In the genomic region with DNA sequence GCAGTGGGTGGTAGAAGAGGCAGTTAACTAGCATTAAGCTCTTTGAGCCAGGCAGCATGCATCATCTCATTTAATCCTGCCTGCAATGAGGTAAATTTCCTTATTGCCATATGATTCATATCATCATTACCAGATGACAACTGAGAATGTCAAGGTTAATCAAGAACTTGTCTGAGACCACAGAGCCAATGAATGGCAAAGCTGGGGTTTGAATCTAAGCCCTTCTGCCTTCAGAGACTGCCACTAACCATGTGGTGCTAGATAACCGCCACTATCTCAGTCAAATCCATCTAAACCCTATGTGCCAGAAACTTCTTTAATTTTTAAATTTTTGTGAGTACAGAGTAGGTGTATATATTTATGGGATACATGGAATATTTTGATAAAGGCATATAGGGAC, we compare ENCODE assay signal across 18 cellular contexts.
DNase-seq lines count a peak whose midpoint lies in the region; ATAC-seq, FAIRE-seq and TF ChIP-seq lines count a peak whose summit lies in the region.
"Had no signal": no experiment of that assay in that cellular context is flagged by ENCODE, and none has a peak within 500 bp of the region (broad histone marks: within the 10 kb centered on the region; RNA-seq: fewer than 3 reads in every experiment).

No MANE protein-coding gene starts in this region.

- H3F3A ChIP-seq in MM.1S (ENCODE audit: insufficient read depth, low read length), result peaks cover 3% of the 10 kb centered on the region; the same call in 1 of the 2 replicates

- POLR2A ChIA-PET in activated CD4-positive, alpha-beta T cell treated with anti-CD3 and anti-CD28 coated beads for 36 hours (lab: Charles Lee), result no interaction called here

- H3K4me1 ChIP-seq in MM.1S (ENCODE audit: low read length), result peaks cover 24% of the 10 kb centered on the region
- H3K4me1 ChIP-seq: Caco-2 had no signal

- H3K4me1 Mint-ChIP-seq in activated CD4-positive, alpha-beta T cell treated with anti-CD3 and anti-CD28 coated beads for 36 hours, result peaks cover 7% of the 10 kb centered on the region
- peaks cover 10% of the 10 kb centered on the region for H3K4me1 Mint-ChIP-seq in stimulated activated naive CD8-positive, alpha-beta T cell treated with anti-CD3 and anti-CD28 coated beads, Interleukin-15, amount 100 ng/mL, for 72 hours

- peak; percentile 36 for ATAC-seq in activated CD4-positive, alpha-beta T cell treated with anti-CD3 and anti-CD28 coated beads for 36 hours
- ATAC-seq in stimulated activated naive CD8-positive, alpha-beta T cell treated with anti-CD3 and anti-CD28 coated beads, Interleukin-15, amount 100 ng/mL, for 72 hours, result peak; percentile 75

- no peak for DNase-seq in activated CD4-positive, alpha-beta T cell treated with anti-CD3 and anti-CD28 coated beads for 36 hours
- DNase-seq in activated CD4-positive, alpha-beta T cell treated with anti-CD3 and anti-CD28 coated beads for 1 hour, result no peak
- DNase-seq in MM.1S (no peak), bronchial epithelial cell (ENCODE audit: low read depth) (peak; percentile 13), NCI-H2107 (lab: John Stamatoyannopoulos, UW) (no peak), NOMO-1 (lab: John Stamatoyannopoulos, UW; ENCODE audit: unreplicated experiment in 2 of 2) (no peak)
- no peak for DNase-seq in stimulated activated naive CD8-positive, alpha-beta T cell treated with anti-CD3 and anti-CD28 coated beads, Interleukin-15, amount 100 ng/mL, for 72 hours
- DNase-seq: AML-193; Caco-2; CD8-positive, alpha-beta memory T cell; DND-41; GDM1; GOT3; H9 had no signal

- H3K4me3 Mint-ChIP-seq in activated CD4-positive, alpha-beta T cell treated with anti-CD3 and anti-CD28 coated beads for 36 hours, result no peak overlapping the region
- H3K4me3 Mint-ChIP-seq in stimulated activated naive CD8-positive, alpha-beta T cell treated with anti-CD3 and anti-CD28 coated beads, Interleukin-15, amount 100 ng/mL, for 72 hours, result no peak overlapping the region
- H3K4me3 Mint-ChIP-seq: CD8-positive, alpha-beta memory T cell; H9 had no signal

- no peak overlapping the region for H3K27ac Mint-ChIP-seq in activated CD4-positive, alpha-beta T cell treated with anti-CD3 and anti-CD28 coated beads for 36 hours
- H3K27ac Mint-ChIP-seq in stimulated activated naive CD8-positive, alpha-beta T cell treated with anti-CD3 and anti-CD28 coated beads, Interleukin-15, amount 100 ng/mL, for 72 hours, result no peak overlapping the region
- H3K27ac Mint-ChIP-seq: CD8-positive, alpha-beta memory T cell; H9 had no signal

- no peaks in the 10 kb centered on the region for H3K36me3 Mint-ChIP-seq in activated CD4-positive, alpha-beta T cell treated with anti-CD3 and anti-CD28 coated beads for 36 hours (ENCODE audit: low read depth)

- H3K9ac ChIP-seq in MM.1S (ENCODE audit: low read length), result no peak overlapping the region
- H3K9ac ChIP-seq: BLaER1 had no signal

- no peaks in the 10 kb centered on the region for H3K27me3 ChIP-seq in MM.1S (replicated peaks; ENCODE audit: insufficient read depth, low read length)
- no peaks in the 10 kb centered on the region for H3K27me3 ChIP-seq in bronchial epithelial cell (ENCODE audit: control insufficient read depth, insufficient read depth, low read length)
- H3K27me3 ChIP-seq: BLaER1 had no signal

- no peak overlapping the region for H3K4me3 ChIP-seq in MM.1S (ENCODE audit: low read length)
- no peak overlapping the region for H3K4me3 ChIP-seq in bronchial epithelial cell (ENCODE audit: low read depth, low read length)
- H3K4me3 ChIP-seq: BLaER1 had no signal

- H3K4me2 ChIP-seq in MM.1S (ENCODE audit: low read depth, low read length), result 0 out of 2 replicates have a peak overlapping the region, but pooled peaks have one; percentile 4

- intact Hi-C loops in activated CD4-positive, alpha-beta T cell treated with anti-CD3 and anti-CD28 coated beads for 36 hours (cut with DNase I, micrococcal nuclease), result no loop called here

- no peaks in the 10 kb centered on the region for H3K79me2 ChIP-seq in MM.1S (ENCODE audit: low read length)

- H2AFZ ChIP-seq in MM.1S (ENCODE audit: low read length), result no peak overlapping the region

- FAIRE-seq in bronchial epithelial cell (lab: Jason Lieb, UNC), result no peak
- FAIRE-seq: GM19239 had no signal

- CTCF ChIA-PET in activated CD4-positive, alpha-beta T cell treated with anti-CD3 and anti-CD28 coated beads for 36 hours (lab: Charles Lee), result no interaction called here

- H3K9me3 ChIP-seq in MM.1S (replicated peaks; ENCODE audit: insufficient read depth, low read length), result no peaks in the 10 kb centered on the region
- H3K9me3 ChIP-seq: Caco-2 had no signal

- no peaks in the 10 kb centered on the region for H3K36me3 ChIP-seq in MM.1S (replicated peaks; ENCODE audit: insufficient read depth, low read length)
- no peaks in the 10 kb centered on the region for H3K36me3 ChIP-seq in bronchial epithelial cell (ENCODE audit: control insufficient read depth, insufficient read depth, low read length)
- H3K36me3 ChIP-seq: BLaER1 had no signal

- H3K27ac ChIP-seq in MM.1S (ENCODE audit: low read length), result no peak overlapping the region
- H3K27ac ChIP-seq: 22Rv1, BLaER1, HL-60 had no signal

- H3K27me3 Mint-ChIP-seq in activated CD4-positive, alpha-beta T cell treated with anti-CD3 and anti-CD28 coated beads for 36 hours, result peaks cover 4% of the 10 kb centered on the region
- no peaks in the 10 kb centered on the region for H3K27me3 Mint-ChIP-seq in stimulated activated naive CD8-positive, alpha-beta T cell treated with anti-CD3 and anti-CD28 coated beads, Interleukin-15, amount 100 ng/mL, for 72 hours

- TF ChIP-seq CTCF in MM.1S (IDR thresholded peaks at IDR 0.05; ENCODE audit: low read length), result no peak
- no peak for TF ChIP-seq CTCF in bronchial epithelial cell (IDR thresholded peaks at IDR 0.05; ENCODE audit: insufficient read depth, low read length, severe bottlenecking)

- H3K9me2 ChIP-seq in MM.1S (replicated peaks; ENCODE audit: insufficient read depth, low read length), result no peaks in the 10 kb centered on the region

- no peaks in the 10 kb centered on the region for H4K20me1 ChIP-seq in MM.1S (ENCODE audit: insufficient read depth, low read length)
- H4K20me1 ChIP-seq: BLaER1 had no signal

- no peaks in the 10 kb centered on the region for H3K9me3 Mint-ChIP-seq in activated CD4-positive, alpha-beta T cell treated with anti-CD3 and anti-CD28 coated beads for 36 hours (ENCODE audit: low read depth)
- H3K9me3 Mint-ChIP-seq in stimulated activated naive CD8-positive, alpha-beta T cell treated with anti-CD3 and anti-CD28 coated beads, Interleukin-15, amount 100 ng/mL, for 72 hours, result peaks cover 0 to 18% of the 10 kb centered on the region in 2 donors
